In the genomic region with DNA sequence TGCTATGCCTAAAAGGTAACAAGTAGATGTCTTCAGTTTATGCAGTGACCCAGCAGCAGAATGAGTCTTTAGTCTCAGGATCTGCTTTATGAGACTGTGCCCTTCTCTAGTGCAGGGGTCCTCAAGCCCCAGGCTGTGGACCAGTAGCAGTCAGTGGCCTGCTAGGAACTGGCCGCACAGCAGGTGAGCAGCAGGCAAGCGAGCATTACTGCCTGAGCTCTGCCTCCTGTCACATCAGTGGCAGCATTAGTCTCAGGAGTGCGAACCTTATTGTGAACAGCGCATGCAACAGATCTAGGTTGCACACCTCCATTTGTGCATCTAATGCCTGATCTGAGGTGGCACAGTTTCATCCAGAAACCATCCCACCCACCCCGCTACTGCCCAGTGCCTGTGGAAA, we compare ENCODE assay signal across 25 cellular contexts. TPM values are rescaled to one million over a fixed set of nuclear protein-coding genes. Genes with fewer than 3 reads are reported as not detected.
A peak's percentile ranks its signal among the peaks of the same experiment; 100 is the strongest.
DNase-seq lines count a peak whose midpoint lies in the region; ATAC-seq and TF ChIP-seq lines count a peak whose summit lies in the region.
"Had no signal": no experiment of that assay in that cellular context is flagged by ENCODE, and none has a peak within 500 bp of the region (broad histone marks: within the 10 kb centered on the region; RNA-seq: fewer than 3 reads in every experiment).

No MANE protein-coding gene starts in this region.

- H3K4me3 Mint-ChIP-seq in glutamatergic neuron (ENCODE audit: unreplicated experiment) (no peak overlapping the region), progenitor cell of endocrine pancreas (ENCODE audit: low read depth) (no peak overlapping the region)

- H3K4me1 Mint-ChIP-seq in glutamatergic neuron (ENCODE audit: low read depth, unreplicated experiment) (peaks cover 7% of the 10 kb centered on the region), progenitor cell of endocrine pancreas (ENCODE audit: low read depth) (peaks cover 40% of the 10 kb centered on the region)

- H3K27me3 Mint-ChIP-seq in glutamatergic neuron (ENCODE audit: unreplicated experiment) (peaks cover 3% of the 10 kb centered on the region), progenitor cell of endocrine pancreas (no peaks in the 10 kb centered on the region)

- DNase-seq in ELF-1 (ENCODE audit: low read depth, low spot score) (peak; percentile 35), NCI-H69 (lab: John Stamatoyannopoulos, UW) (peak; percentile 9), glutamatergic neuron (no peak), progenitor cell of endocrine pancreas (ENCODE audit: low spot score, unreplicated experiment) (no peak), HCEC 1CT (no peak)
- DNase-seq: 8988T; ACHN; BE2C; Calu3; DMS79 treated with DMSO at 0.1 percent for 48 hours; GOT3; KBM-7; NCI-H1105 treated with DMSO at 0.1 percent for 48 hours; NCI-H146; NCI-H1930; NCI-H2107; NCI-H446; NCI-H524 treated with DMSO at 0.1 percent for 48 hours; NCI-H82; NK-92 treated with Interleukin-12 subunit alpha and Interleukin-12 subunit beta, amount 100 ng/mL, for 24 hours; PC-9; SJCRH30 had no signal

- no peak for TF ChIP-seq CTCF in glutamatergic neuron (IDR thresholded peaks at IDR 0.05; ENCODE audit: partially characterized antibody, unreplicated experiment)
- TF ChIP-seq CTCF in progenitor cell of endocrine pancreas (IDR thresholded peaks at IDR 0.05; ENCODE audit: unreplicated experiment) = no peak

- H3K9me3 Mint-ChIP-seq in glutamatergic neuron (ENCODE audit: unreplicated experiment) (peaks cover 3% of the 10 kb centered on the region), progenitor cell of endocrine pancreas (ENCODE audit: low read depth) (peaks cover 14% of the 10 kb centered on the region)

- H3K27ac Mint-ChIP-seq in glutamatergic neuron (ENCODE audit: unreplicated experiment) (peak overlapping the region; percentile 48), progenitor cell of endocrine pancreas (peak overlapping the region; percentile 83)

- ATAC-seq in HG03280 (IDR thresholded peaks at IDR 0.05; ENCODE audit: unreplicated experiment) (no peak), SK-N-SH treated with all-trans-retinoic acid at 6 μM for 48 hours (no peak)
- ATAC-seq: Right ventricle myocardium inferior had no signal

- no peaks in the 10 kb centered on the region for H3K36me3 Mint-ChIP-seq in glutamatergic neuron (ENCODE audit: unreplicated experiment)
- H3K36me3 Mint-ChIP-seq in progenitor cell of endocrine pancreas (ENCODE audit: insufficient read depth) = peaks cover 21% of the 10 kb centered on the region

TF ChIP-seq in SK-N-SH treated with all-trans-retinoic acid at 6 μM for 48 hours, 23 proteins besides CTCF, POLR2A, EP300 and RAD21:
- TF ChIP-seq CSDC2 (CRISPR knock-in tag; IDR thresholded peaks at IDR 0.05) = no peak
- no peak for TF ChIP-seq ZFP3 (CRISPR knock-in tag; IDR thresholded peaks at IDR 0.05)
- TF ChIP-seq PATZ1 (CRISPR knock-in tag; IDR thresholded peaks at IDR 0.05; ENCODE audit: borderline replicate concordance) = no peak
- TF ChIP-seq ZNF70 (CRISPR knock-in tag; IDR thresholded peaks at IDR 0.05) = no peak
- TF ChIP-seq TOX (CRISPR knock-in tag; IDR thresholded peaks at IDR 0.05; ENCODE audit: borderline replicate concordance) = no peak
- no peak for TF ChIP-seq ESRRG (CRISPR knock-in tag; IDR thresholded peaks at IDR 0.05)
- TF ChIP-seq TCF4 (CRISPR knock-in tag; IDR thresholded peaks at IDR 0.05; ENCODE audit: borderline replicate concordance) = no peak
- TF ChIP-seq SNAI2 (CRISPR knock-in tag; IDR thresholded peaks at IDR 0.05) = no peak
- TF ChIP-seq, protein P1, sequence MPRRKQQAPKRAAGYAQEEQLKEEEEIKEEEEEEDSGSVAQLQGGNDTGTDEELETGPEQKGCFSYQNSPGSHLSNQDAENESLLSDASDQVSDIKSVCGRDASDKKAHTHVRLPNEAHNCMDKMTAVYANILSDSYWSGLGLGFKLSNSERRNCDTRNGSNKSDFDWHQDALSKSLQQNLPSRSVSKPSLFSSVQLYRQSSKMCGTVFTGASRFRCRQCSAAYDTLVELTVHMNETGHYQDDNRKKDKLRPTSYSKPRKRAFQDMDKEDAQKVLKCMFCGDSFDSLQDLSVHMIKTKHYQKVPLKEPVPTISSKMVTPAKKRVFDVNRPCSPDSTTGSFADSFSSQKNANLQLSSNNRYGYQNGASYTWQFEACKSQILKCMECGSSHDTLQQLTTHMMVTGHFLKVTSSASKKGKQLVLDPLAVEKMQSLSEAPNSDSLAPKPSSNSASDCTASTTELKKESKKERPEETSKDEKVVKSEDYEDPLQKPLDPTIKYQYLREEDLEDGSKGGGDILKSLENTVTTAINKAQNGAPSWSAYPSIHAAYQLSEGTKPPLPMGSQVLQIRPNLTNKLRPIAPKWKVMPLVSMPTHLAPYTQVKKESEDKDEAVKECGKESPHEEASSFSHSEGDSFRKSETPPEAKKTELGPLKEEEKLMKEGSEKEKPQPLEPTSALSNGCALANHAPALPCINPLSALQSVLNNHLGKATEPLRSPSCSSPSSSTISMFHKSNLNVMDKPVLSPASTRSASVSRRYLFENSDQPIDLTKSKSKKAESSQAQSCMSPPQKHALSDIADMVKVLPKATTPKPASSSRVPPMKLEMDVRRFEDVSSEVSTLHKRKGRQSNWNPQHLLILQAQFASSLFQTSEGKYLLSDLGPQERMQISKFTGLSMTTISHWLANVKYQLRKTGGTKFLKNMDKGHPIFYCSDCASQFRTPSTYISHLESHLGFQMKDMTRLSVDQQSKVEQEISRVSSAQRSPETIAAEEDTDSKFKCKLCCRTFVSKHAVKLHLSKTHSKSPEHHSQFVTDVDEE (CRISPR knock-in tag; IDR thresholded peaks at IDR 0.05) = no peak
- no peak for TF ChIP-seq ISL1 (CRISPR knock-in tag; IDR thresholded peaks at IDR 0.05)
- TF ChIP-seq, protein P2, sequence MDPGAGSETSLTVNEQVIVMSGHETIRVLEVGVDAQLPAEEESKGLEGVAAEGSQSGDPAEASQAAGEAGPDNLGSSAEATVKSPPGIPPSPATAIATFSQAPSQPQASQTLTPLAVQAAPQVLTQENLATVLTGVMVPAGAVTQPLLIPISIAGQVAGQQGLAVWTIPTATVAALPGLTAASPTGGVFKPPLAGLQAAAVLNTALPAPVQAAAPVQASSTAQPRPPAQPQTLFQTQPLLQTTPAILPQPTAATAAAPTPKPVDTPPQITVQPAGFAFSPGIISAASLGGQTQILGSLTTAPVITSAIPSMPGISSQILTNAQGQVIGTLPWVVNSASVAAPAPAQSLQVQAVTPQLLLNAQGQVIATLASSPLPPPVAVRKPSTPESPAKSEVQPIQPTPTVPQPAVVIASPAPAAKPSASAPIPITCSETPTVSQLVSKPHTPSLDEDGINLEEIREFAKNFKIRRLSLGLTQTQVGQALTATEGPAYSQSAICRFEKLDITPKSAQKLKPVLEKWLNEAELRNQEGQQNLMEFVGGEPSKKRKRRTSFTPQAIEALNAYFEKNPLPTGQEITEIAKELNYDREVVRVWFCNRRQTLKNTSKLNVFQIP (CRISPR knock-in tag; IDR thresholded peaks at IDR 0.05; ENCODE audit: borderline replicate concordance, low read depth) = no peak
- no peak for TF ChIP-seq BACH2 (CRISPR knock-in tag; IDR thresholded peaks at IDR 0.05; ENCODE audit: borderline replicate concordance)
- TF ChIP-seq PPARA (CRISPR knock-in tag; IDR thresholded peaks at IDR 0.05; ENCODE audit: borderline replicate concordance) = no peak
- TF ChIP-seq ZFP30 (CRISPR knock-in tag; IDR thresholded peaks at IDR 0.05) = no peak
- no peak for TF ChIP-seq ZC3H10 (CRISPR knock-in tag; IDR thresholded peaks at IDR 0.05)
TF ChIP-seq in SK-N-SH treated with all-trans-retinoic acid at 6 μM for 48 hours: peak in this region for 0.

RNA-seq across cellular contexts. Expression of gene LRP6, which starts 38.4 kb away (rescaled TPM):
- total RNA-seq in glutamatergic neuron (ENCODE audit: unreplicated experiment) = 48.3 TPM
- 158 and 163 TPM in 2 replicates for total RNA-seq in progenitor cell of endocrine pancreas

Comparison
In these comparisons a context has a peak if more than half of its experiments do, and no peak if none do; other contexts are left out.
1. DNase-seq: peak in ELF-1 (single experiment) and NCI-H69 (single experiment); none in glutamatergic neuron (single experiment), progenitor cell of endocrine pancreas (single experiment) and HCEC 1CT (single experiment).